Comparison of ENCODE assay signal across 19 cellular contexts in genomic region chr3:73026111-73026510, GRCh38. TPM values are rescaled to one million over a fixed set of nuclear protein-coding genes. Genes with fewer than 3 reads are reported as not detected.
A peak's percentile ranks its signal among the peaks of the same experiment; 100 is the strongest.
DNase-seq lines count a peak whose midpoint lies in the region; ATAC-seq and TF ChIP-seq lines count a peak whose summit lies in the region.
"Had no signal": no experiment of that assay in that cellular context is flagged by ENCODE, and none has a peak within 500 bp of the region (broad histone marks: within the 10 kb centered on the region; RNA-seq: fewer than 3 reads in every experiment).

No MANE protein-coding gene starts in this region.

- DNase-seq in GM23338 (ENCODE audit: low spot score) (no peak), caudate nucleus (lab: John Stamatoyannopoulos, UW) (no peak), substantia nigra (lab: John Stamatoyannopoulos, UW) (peak in 1 of 49 donors; percentile 9), NOMO-1 (lab: John Stamatoyannopoulos, UW; ENCODE audit: unreplicated experiment in 2 of 2) (no peak)
- DNase-seq in stimulated activated CD4-positive, alpha-beta T cell treated with anti-CD3 and anti-CD28 coated beads, Interleukin-4, amount 100 ng/mL, for 24 hours: no peak
- DNase-seq: AML-193; Calu3; CD4-positive, alpha-beta memory T cell; DMS53; GOT3; KG1; NCI-H1048; NCI-H1436 treated with DMSO at 0.1 percent for 48 hours; NCI-H2081; NCI-H510A had no signal

- H3K4me1 ChIP-seq in GM23338 (ENCODE audit: insufficient read depth): peaks cover 48% of the 10 kb centered on the region

- H3K27ac Mint-ChIP-seq in GM23338: peak overlapping the region; percentile 38

- TF ChIP-seq CTCF in GM23338 (conservative IDR thresholded peaks at IDR 0.05; ENCODE audit: low read depth in 2 of 2): no peak

- H3K9me2 ChIP-seq in GM23338 (ENCODE audit: insufficient read depth): no peaks in the 10 kb centered on the region

- no peak overlapping the region for H3K4me3 ChIP-seq in GM23338

- peak overlapping the region; percentile 63; the same call in 1 of the 2 replicates for H3K4me2 ChIP-seq in GM23338

- no peaks in the 10 kb centered on the region for H3K36me3 ChIP-seq in GM23338 (ENCODE audit: insufficient read depth)

- no peak overlapping the region for H3K4me3 Mint-ChIP-seq in GM23338

- no peaks in the 10 kb centered on the region; the same call in 1 of the 2 replicates for H3K79me2 ChIP-seq in GM23338 (replicated peaks; ENCODE audit: insufficient read depth)

- H3K4me1 Mint-ChIP-seq in GM23338: peaks cover 59% of the 10 kb centered on the region

- peaks cover 28% of the 10 kb centered on the region for H4K20me1 ChIP-seq in GM23338 (replicated peaks; ENCODE audit: insufficient read depth)

- no peaks in the 10 kb centered on the region for H3K9me3 Mint-ChIP-seq in GM23338
- H3K9me3 Mint-ChIP-seq: CD4-positive, alpha-beta memory T cell had no signal

- H3K27ac ChIP-seq in GM23338 (ENCODE audit: low read depth) (0 out of 2 replicates have a peak overlapping the region, but pooled peaks have one; percentile 24), caudate nucleus (ENCODE audit: low read depth, low read length) (peak overlapping the region; percentile 90), layer of hippocampus (ENCODE audit: low read depth, low read length) (peak overlapping the region; percentile 79), substantia nigra (ENCODE audit: low read depth, low read length, poor library complexity, severe bottlenecking) (peak overlapping the region; percentile 89)

- no peaks in the 10 kb centered on the region for H3K27me3 ChIP-seq in GM23338 (ENCODE audit: insufficient read depth)
- no peaks in the 10 kb centered on the region for H3K27me3 ChIP-seq in layer of hippocampus (ENCODE audit: control insufficient read depth, insufficient read depth, low read length)

- no peaks in the 10 kb centered on the region for H3F3A ChIP-seq in GM23338 (replicated peaks; ENCODE audit: low read depth)

- ATAC-seq in GM23338 (no peak), GM18858 (IDR thresholded peaks at IDR 0.05; ENCODE audit: unreplicated experiment) (no peak), GM21619 (IDR thresholded peaks at IDR 0.05; ENCODE audit: unreplicated experiment) (no peak)
- ATAC-seq: Panc1 had no signal

- peaks cover 5% of the 10 kb centered on the region for H3K27me3 Mint-ChIP-seq in GM23338 (ENCODE audit: insufficient read depth, low read depth, poor library complexity)
- H3K27me3 Mint-ChIP-seq: CD4-positive, alpha-beta memory T cell had no signal

- H2AFZ ChIP-seq in GM23338: no peak overlapping the region

- H3K36me3 Mint-ChIP-seq in GM23338 (ENCODE audit: low read depth): peaks cover 12% of the 10 kb centered on the region; the same call in 2 of the 3 replicates

TF ChIP-seq in GM23338, 12 proteins besides CTCF, POLR2A, EP300 and RAD21:
- TF ChIP-seq STAT1 (IDR thresholded peaks at IDR 0.05; ENCODE audit: unreplicated experiment) (no peak), REST (IDR thresholded peaks at IDR 0.05; ENCODE audit: unreplicated experiment) (no peak)
TF ChIP-seq in GM23338: peak in this region for 0.

RNA-seq across cellular contexts. Expression of gene PPP4R2, which starts 29.5 kb away (rescaled TPM):
- 62.7 and 72.1 TPM in 2 replicates for total RNA-seq in GM23338 (2014; rRNA removed; shearing (Covaris generic))
- polyA plus RNA-seq in GM23338 (2016; fragmentation: Nextera tagmentation; extraction: Ambion mirVana): 117 TPM in 2 replicates

RNA-seq across cellular contexts. Expression of gene EBLN2, which starts 35.3 kb away (rescaled TPM):
- 9.3 and 9.9 TPM in 2 replicates for total RNA-seq in GM23338 (2014; rRNA removed; shearing (Covaris generic))
- 4.7 and 5.1 TPM in 2 replicates for polyA plus RNA-seq in GM23338 (2016; fragmentation: Nextera tagmentation; extraction: Ambion mirVana)

Comparison
In these comparisons a context has a peak if more than half of its experiments do, and no peak if none do; other contexts are left out.
1. H3K27ac ChIP-seq: peak in every context shown above with its lines; median percentile 90 in caudate nucleus; 89 in substantia nigra; 79 in layer of hippocampus; 24 in GM23338.